Comparison of ENCODE assay signal across 1 cellular context in genomic region chr21:28923439-28923975, GRCh38.
TF ChIP-seq lines count a peak whose summit lies in the region.

No MANE protein-coding gene starts in this region.

TF ChIP-seq in HepG2, 621 proteins besides CTCF, POLR2A, EP300 and RAD21 (continued from another document):
- TF ChIP-seq IRF2 (CRISPR knock-in tag; IDR thresholded peaks at IDR 0.05) (no peak), ZNF530 (CRISPR knock-in tag; IDR thresholded peaks at IDR 0.05; ENCODE audit: low read depth) (no peak), ZNF414 (CRISPR knock-in tag; IDR thresholded peaks at IDR 0.05) (no peak), NFE2L2 (IDR thresholded peaks at IDR 0.05; ENCODE audit: low read length) (no peak), PAX8 (CRISPR knock-in tag; IDR thresholded peaks at IDR 0.05; ENCODE audit: borderline replicate concordance) (no peak), ZNF576 (CRISPR knock-in tag; IDR thresholded peaks at IDR 0.05) (no peak), ETS1 (CRISPR knock-in tag; IDR thresholded peaks at IDR 0.05) (no peak), ZNF205 (CRISPR knock-in tag; IDR thresholded peaks at IDR 0.05) (0 out of 2 replicates have a peak, but pooled peaks have one; percentile 20), CBX5 (CRISPR knock-in tag; IDR thresholded peaks at IDR 0.05; ENCODE audit: borderline replicate concordance) (no peak), ZNF724P (CRISPR knock-in tag; IDR thresholded peaks at IDR 0.05; ENCODE audit: borderline replicate concordance) (no peak), ZNF605 (CRISPR knock-in tag; IDR thresholded peaks at IDR 0.05) (no peak), ZSCAN30 (CRISPR knock-in tag; IDR thresholded peaks at IDR 0.05) (no peak), TRAFD1 (CRISPR knock-in tag; IDR thresholded peaks at IDR 0.05; ENCODE audit: borderline replicate concordance) (no peak), HNF1B (CRISPR knock-in tag; IDR thresholded peaks at IDR 0.05) (no peak), NFATC3 (CRISPR knock-in tag; IDR thresholded peaks at IDR 0.05) (no peak), ZNF737 (CRISPR knock-in tag; IDR thresholded peaks at IDR 0.05; ENCODE audit: borderline replicate concordance) (no peak), ZBTB21 (CRISPR knock-in tag; IDR thresholded peaks at IDR 0.05) (no peak), HNF4A (CRISPR knock-in tag; IDR thresholded peaks at IDR 0.05) (peak; percentile 32; the same call in 1 of the 2 replicates), ZNF432 (CRISPR knock-in tag; IDR thresholded peaks at IDR 0.05; ENCODE audit: borderline replicate concordance) (no peak), REPIN1 (CRISPR knock-in tag; IDR thresholded peaks at IDR 0.05; ENCODE audit: borderline replicate concordance, low read depth) (no peak), SCMH1 (CRISPR knock-in tag; IDR thresholded peaks at IDR 0.05; ENCODE audit: borderline replicate concordance) (no peak), CREB1 (IDR thresholded peaks at IDR 0.05) (no peak), CREB1 (CRISPR knock-in tag; IDR thresholded peaks at IDR 0.05) (no peak), BCL6 (CRISPR knock-in tag; IDR thresholded peaks at IDR 0.05) (peak; percentile 82), ATF7-NPFF (CRISPR knock-in tag; IDR thresholded peaks at IDR 0.05; ENCODE audit: low read depth) (no peak)
